In the genomic region with DNA sequence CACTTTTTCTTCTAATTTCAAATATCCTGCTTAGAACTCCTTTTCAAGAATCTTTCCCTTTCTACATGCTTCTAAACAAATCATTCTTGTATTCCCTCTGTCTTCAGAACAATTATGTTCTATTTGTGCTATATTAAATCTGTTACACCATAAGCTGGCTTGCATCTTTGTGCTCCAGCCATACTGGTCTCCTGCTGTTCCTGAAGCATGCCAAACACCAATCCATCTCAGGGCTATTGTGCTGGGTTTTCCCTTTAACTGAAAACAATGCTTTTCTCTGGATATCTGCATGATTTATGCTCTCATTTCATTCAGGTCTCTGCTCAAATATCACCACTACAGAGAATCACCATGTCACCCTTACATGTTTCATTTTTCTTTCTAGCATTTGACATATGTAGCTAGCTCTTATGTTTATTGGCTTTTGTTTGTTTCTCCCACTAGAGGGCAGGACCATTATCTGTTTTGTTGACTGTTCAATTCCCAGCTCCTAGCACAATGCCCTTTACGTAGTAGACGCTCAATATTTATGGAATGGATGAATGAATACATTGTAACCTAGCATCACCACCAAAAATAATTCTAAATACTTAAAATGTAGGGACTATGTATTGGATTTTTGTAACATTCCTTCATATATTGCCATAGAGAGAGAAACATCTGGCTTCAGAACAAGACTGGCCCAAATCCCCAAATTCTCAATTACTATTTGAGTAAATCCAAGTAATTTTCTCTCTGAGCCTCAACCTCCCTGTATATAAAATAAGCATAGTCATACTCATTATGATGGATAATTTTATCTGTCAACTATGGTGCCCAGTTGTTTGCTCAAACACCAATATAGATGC, we compare ENCODE assay signal across 1 cellular context.
TF ChIP-seq lines count a peak whose summit lies in the region.

No MANE protein-coding gene starts in this region.

TF ChIP-seq in H1, 55 proteins besides CTCF, POLR2A, EP300 and RAD21 (continued from another document):
- TF ChIP-seq KDM5A (IDR thresholded peaks at IDR 0.05; ENCODE audit: low read length) (no peak), ZNF274 (IDR thresholded peaks at IDR 0.05; ENCODE audit: borderline replicate concordance, extremely low read depth, low read length) (no peak)
